ENCODE assay signal across 8 cellular contexts in genomic region chr2:233857511-233858118, GRCh38. TPM values are rescaled to one million over a fixed set of nuclear protein-coding genes. Genes with fewer than 3 reads are reported as not detected.
DNase-seq lines count a peak whose midpoint lies in the region; ATAC-seq, FAIRE-seq and TF ChIP-seq lines count a peak whose summit lies in the region.

No MANE protein-coding gene starts in this region.

- H3K4me3 ChIP-seq in CD4-positive, CD25-positive, alpha-beta regulatory T cell (ENCODE audit: low read depth, low read length): no peak overlapping the region
- H3K4me3 ChIP-seq in IMR-90 (ENCODE audit: insufficient read depth, low read depth, low read length): no peak overlapping the region
- no peak overlapping the region for H3K4me3 ChIP-seq in colonic mucosa
- no peak overlapping the region for H3K4me3 ChIP-seq in pancreas

- no peak overlapping the region for H2BK15ac ChIP-seq in IMR-90 (ENCODE audit: low read depth, low read length)

- H3K9me3 ChIP-seq in CD4-positive, CD25-positive, alpha-beta regulatory T cell (ENCODE audit: control insufficient read depth in 2 of 2, low read length in 2 of 2): no peaks in the 10 kb centered on the region
- H3K9me3 ChIP-seq in IMR-90 (ENCODE audit: control insufficient read depth, insufficient read depth, low read length) (no peaks in the 10 kb centered on the region), colonic mucosa (no peaks in the 10 kb centered on the region), pancreas (no peaks in the 10 kb centered on the region)

- CTCF ChIA-PET in IMR-90 (lab: Yijun Ruan, JAX): interaction anchor here (0.6 to 1.1 kb wide), 3 partner anchors 10 to 20 kb away, joined by 3 to 4 read pairs (median 3); no protein-coding TSS in a partner anchor

- dilution Hi-C loops in IMR-90 (cut with HindIII; ENCODE audit: low sequenced_read_pairs, unreplicated experiment): no loop called here

- intact Hi-C loops in IMR-90 (cut with micrococcal nuclease): loop anchor here (10.0 kb wide), 2 partner anchors 293 to 687 kb away; partner anchors contain the start of gene USP40
- intact Hi-C loops in colonic mucosa (cut with DNase I): no loop called here
- intact Hi-C loops in pancreas (cut with DNase I): no loop called here

- no peak overlapping the region for H2AK5ac ChIP-seq in IMR-90 (ENCODE audit: low read depth, low read length)

- no peaks in the 10 kb centered on the region for H3K36me3 Mint-ChIP-seq in CD4-positive, CD25-positive, alpha-beta regulatory T cell

- no peak for TF ChIP-seq RAD21 in IMR-90 (IDR thresholded peaks at IDR 0.05; ENCODE audit: low read length)

- H4K20me1 ChIP-seq in IMR-90 (ENCODE audit: insufficient read depth, low read length): no peaks in the 10 kb centered on the region

- no peaks in the 10 kb centered on the region; the same call in 1 of the 2 replicates for H3K9me1 ChIP-seq in IMR-90 (ENCODE audit: insufficient read depth, low read length)

- DNase-seq in CD4-positive, CD25-positive, alpha-beta regulatory T cell: peak; percentile 32 to 63 (median 40)
- DNase-seq in IMR-90 (no peak), UCSD-AML1 (lab: John Stamatoyannopoulos, UW; ENCODE audit: unreplicated experiment) (peak; percentile 55), colonic mucosa (peak; percentile 69), pancreas (peak in 3 of 6 donors; percentile 41 to 76 (median 42))

- no peak overlapping the region for H3K18ac ChIP-seq in IMR-90 (ENCODE audit: low read depth, low read length)

- WGBS in IMR-90 (ENCODE audit: extremely low coverage in 2 of 2, insufficient read length in 1 of 2), 2 experiments: 73% methylated on average over 3 of the region's 9 CpGs; no CpG with 5 or more reads in 1 of the 2 experiments
- 35 to 37% methylated on average over 9 of the region's 9 CpGs for WGBS in pancreas, 2 donors

- FAIRE-seq in pancreas (lab: Jason Lieb, UNC): no peak

- peaks cover 0 to 5% of the 10 kb centered on the region in 2 experiments; a peak in 1 of 4 replicates for H3K79me1 ChIP-seq in IMR-90 (ENCODE audit: low read depth in 1 of 2, low read length in 2 of 2)

- in situ Hi-C loops in IMR-90 (cut with MboI; ENCODE audit: low sequenced_read_pairs): no loop called here

- H3K4me2 ChIP-seq in IMR-90 (ENCODE audit: low read depth, low read length): no peak overlapping the region

- no peak overlapping the region for H4K8ac ChIP-seq in IMR-90 (ENCODE audit: low read depth in 2 of 2, low read length in 2 of 2)

- no peak overlapping the region for H3K9ac ChIP-seq in IMR-90 (ENCODE audit: low read depth, low read length)
- H3K9ac ChIP-seq in colonic mucosa (ENCODE audit: low read depth in 2 of 2, low read length in 2 of 2): no peak overlapping the region

- TF ChIP-seq CTCF in IMR-90 (conservative IDR thresholded peaks at IDR 0.05; ENCODE audit: low read depth, low read length) (peak; percentile 47), colonic mucosa (IDR thresholded peaks at IDR 0.05) (peak; percentile 67), pancreas (IDR thresholded peaks at IDR 0.05) (peak; percentile 20 to 56 (median 36))

- H3K4me3 Mint-ChIP-seq in CD4-positive, CD25-positive, alpha-beta regulatory T cell: peak overlapping the region in 3 of 4 donors; percentile 63 to 88 (median 73)

- H3K56ac ChIP-seq in IMR-90 (ENCODE audit: extremely low read depth, insufficient read depth, low read length): no peak overlapping the region

- no TSS peak for BruUV-seq in IMR-90 (replicated peaks; lab: Mats Ljungman, UMichigan)

- H3K27me3 Mint-ChIP-seq in CD4-positive, CD25-positive, alpha-beta regulatory T cell: peaks cover 13% of the 10 kb centered on the region

- no peak overlapping the region for H3K27ac Mint-ChIP-seq in CD4-positive, CD25-positive, alpha-beta regulatory T cell

- H3K4me1 ChIP-seq in CD4-positive, CD25-positive, alpha-beta regulatory T cell (ENCODE audit: control insufficient read depth, insufficient read depth, low read length, poor library complexity, severe bottlenecking): peaks cover 21% of the 10 kb centered on the region
- peaks cover 8% of the 10 kb centered on the region for H3K4me1 ChIP-seq in IMR-90 (ENCODE audit: control insufficient read depth, insufficient read depth, low read length)
- peaks cover 4% of the 10 kb centered on the region for H3K4me1 ChIP-seq in colonic mucosa
- H3K4me1 ChIP-seq in pancreas: peaks cover 0 to 5% (median 0%) of the 10 kb centered on the region in 3 donors

- no peak overlapping the region for H3K27ac ChIP-seq in CD4-positive, CD25-positive, alpha-beta regulatory T cell (ENCODE audit: insufficient read depth, low read length, poor library complexity, severe bottlenecking)
- no peak overlapping the region for H3K27ac ChIP-seq in IMR-90 (ENCODE audit: insufficient read depth, low read length)
- no peak overlapping the region for H3K27ac ChIP-seq in colonic mucosa
- H3K27ac ChIP-seq in pancreas: no peak overlapping the region

- H3K23ac ChIP-seq in IMR-90 (ENCODE audit: low read depth, low read length): no peak overlapping the region

- no peak overlapping the region for H4K91ac ChIP-seq in IMR-90 (ENCODE audit: insufficient read depth, low read depth, low read length)

- no peak overlapping the region for H2BK120ac ChIP-seq in IMR-90 (ENCODE audit: low read depth, low read length)

- no peak overlapping the region for H2AFZ ChIP-seq in IMR-90 (replicated peaks; ENCODE audit: low read length, poor library complexity)

- H3K36me3 ChIP-seq in CD4-positive, CD25-positive, alpha-beta regulatory T cell (ENCODE audit: control insufficient read depth, insufficient read depth, low read length): no peaks in the 10 kb centered on the region
- H3K36me3 ChIP-seq in IMR-90 (ENCODE audit: control insufficient read depth, insufficient read depth, low read length) (no peaks in the 10 kb centered on the region), colonic mucosa (no peaks in the 10 kb centered on the region), pancreas (no peaks in the 10 kb centered on the region)

- no peak for ATAC-seq in CD4-positive, CD25-positive, alpha-beta regulatory T cell (ENCODE audit: low read depth in 2 of 2)
- ATAC-seq in IMR-90 (ENCODE audit: low read depth): no peak
- peak in 1 of 4 donors; percentile 25 for ATAC-seq in pancreas
- no peak for ATAC-seq in HG03139 (IDR thresholded peaks at IDR 0.05; ENCODE audit: unreplicated experiment)
- ATAC-seq in GM18502 (IDR thresholded peaks at IDR 0.05; ENCODE audit: poor library complexity, unreplicated experiment): no peak
- no peak for ATAC-seq in HG02981 (IDR thresholded peaks at IDR 0.05; ENCODE audit: unreplicated experiment)

- H3K4ac ChIP-seq in IMR-90 (ENCODE audit: low read depth, low read length): no peak overlapping the region

- H2BK20ac ChIP-seq in IMR-90 (ENCODE audit: low read depth, low read length): no peak overlapping the region

- H3K9me3 Mint-ChIP-seq in CD4-positive, CD25-positive, alpha-beta regulatory T cell: peaks cover 0 to 1% (median 0%) of the 10 kb centered on the region in 7 donors

- no peak overlapping the region for H2BK5ac ChIP-seq in IMR-90 (ENCODE audit: low read depth, low read length, poor library complexity, severe bottlenecking)

- no peak overlapping the region for H2AK9ac ChIP-seq in IMR-90 (replicated peaks; ENCODE audit: low read depth, low read length, poor library complexity)

- POLR2A ChIA-PET in IMR-90 (lab: Charles Lee; ENCODE audit: unreplicated experiment): no interaction called here

- peaks cover 0 to 45% (median 19%) of the 10 kb centered on the region in 4 donors for H3K4me1 Mint-ChIP-seq in CD4-positive, CD25-positive, alpha-beta regulatory T cell

- TF ChIP-seq POLR2A in IMR-90 (IDR thresholded peaks at IDR 0.05; ENCODE audit: low read depth, low read length): no peak

- no peaks in the 10 kb centered on the region for H3K27me3 ChIP-seq in CD4-positive, CD25-positive, alpha-beta regulatory T cell (ENCODE audit: control insufficient read depth, insufficient read depth, low read length)
- no peaks in the 10 kb centered on the region for H3K27me3 ChIP-seq in IMR-90 (ENCODE audit: control insufficient read depth, insufficient read depth, low read length)
- H3K27me3 ChIP-seq in colonic mucosa: no peaks in the 10 kb centered on the region
- no peaks in the 10 kb centered on the region for H3K27me3 ChIP-seq in pancreas

- no peak overlapping the region for H4K5ac ChIP-seq in IMR-90 (ENCODE audit: low read depth, low read length)

- no peak overlapping the region for H3K14ac ChIP-seq in IMR-90 (replicated peaks; ENCODE audit: low read depth, low read length)

TF ChIP-seq in IMR-90, 13 proteins besides CTCF, POLR2A, EP300 and RAD21 (continues in another document):
- TF ChIP-seq RCOR1 (IDR thresholded peaks at IDR 0.05; ENCODE audit: insufficient replicate concordance, low read length) (no peak), CHD1 (IDR thresholded peaks at IDR 0.05; ENCODE audit: low read depth, low read length) (no peak), BHLHE40 (IDR thresholded peaks at IDR 0.05; ENCODE audit: low read depth, low read length) (no peak), CEBPB (IDR thresholded peaks at IDR 0.05; ENCODE audit: low read depth, low read length) (no peak), MAZ (IDR thresholded peaks at IDR 0.05; ENCODE audit: borderline replicate concordance, low read depth, low read length) (no peak)
- TF ChIP-seq, protein P1, sequence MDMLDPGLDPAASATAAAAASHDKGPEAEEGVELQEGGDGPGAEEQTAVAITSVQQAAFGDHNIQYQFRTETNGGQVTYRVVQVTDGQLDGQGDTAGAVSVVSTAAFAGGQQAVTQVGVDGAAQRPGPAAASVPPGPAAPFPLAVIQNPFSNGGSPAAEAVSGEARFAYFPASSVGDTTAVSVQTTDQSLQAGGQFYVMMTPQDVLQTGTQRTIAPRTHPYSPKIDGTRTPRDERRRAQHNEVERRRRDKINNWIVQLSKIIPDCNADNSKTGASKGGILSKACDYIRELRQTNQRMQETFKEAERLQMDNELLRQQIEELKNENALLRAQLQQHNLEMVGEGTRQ (IDR thresholded peaks at IDR 0.05; ENCODE audit: low read depth, low read length): no peak

RNA-seq across cellular contexts. Expression of gene HJURP, which starts 3.3 kb away (rescaled TPM):
- total RNA-seq in CD4-positive, CD25-positive, alpha-beta regulatory T cell: 1.8 TPM
- 1 to 10 TPM in 2 of 4 donors, under 1 TPM in 2; 0.34 to 1.7 (median 0.98) TPM for polyA plus RNA-seq in CD4-positive, CD25-positive, alpha-beta regulatory T cell
- 22.6 and 24.2 TPM in 2 replicates for total RNA-seq in IMR-90 (2012; rRNA removed)
- polyA plus RNA-seq in IMR-90 (2012; rRNA removed): 26.5 and 27.1 TPM in 2 replicates
- polyA plus RNA-seq in IMR-90 (2012; cell fraction: cytosol; rRNA removed): 10.1 and 24.7 TPM in 2 replicates
- 45.6 and 52.0 TPM in 2 replicates for polyA plus RNA-seq in IMR-90 (2012; cell fraction: nucleus; rRNA removed; ENCODE audit: low replicate concordance)
- total RNA-seq in colonic mucosa: 10 to 100 TPM in 1 of 2 donors, 1 to 10 TPM in 1; 8.9 to 40.8 TPM
- 1 to 10 TPM in 1 of 6 donors, under 1 TPM in 2, not detected in 3; 0.47 to 1.2 (median 0.58) TPM for total RNA-seq in pancreas
- under 1 TPM; 0.16 to 0.34 TPM for polyA plus RNA-seq in pancreas

RNA-seq across cellular contexts. Expression of gene TRPM8, which starts 59.6 kb away (rescaled TPM):
- total RNA-seq in CD4-positive, CD25-positive, alpha-beta regulatory T cell: not detected
- not detected for polyA plus RNA-seq in CD4-positive, CD25-positive, alpha-beta regulatory T cell
- not detected in 2 replicates for total RNA-seq in IMR-90 (2012; rRNA removed)
- 0.10 TPM in 1 of 2 replicates, not detected in the other for polyA plus RNA-seq in IMR-90 (2012; rRNA removed)
- not detected in 2 replicates for polyA plus RNA-seq in IMR-90 (2012; cell fraction: cytosol; rRNA removed)
- polyA plus RNA-seq in IMR-90 (2012; cell fraction: nucleus; rRNA removed; ENCODE audit: low replicate concordance): not detected in 2 replicates
- total RNA-seq in colonic mucosa: not detected
- under 1 TPM in 5 of 6 donors, not detected in 1; 0.09 to 1.00 (median 0.32) TPM for total RNA-seq in pancreas
- under 1 TPM; 0.08 to 0.23 TPM for polyA plus RNA-seq in pancreas
